In the genomic region with DNA sequence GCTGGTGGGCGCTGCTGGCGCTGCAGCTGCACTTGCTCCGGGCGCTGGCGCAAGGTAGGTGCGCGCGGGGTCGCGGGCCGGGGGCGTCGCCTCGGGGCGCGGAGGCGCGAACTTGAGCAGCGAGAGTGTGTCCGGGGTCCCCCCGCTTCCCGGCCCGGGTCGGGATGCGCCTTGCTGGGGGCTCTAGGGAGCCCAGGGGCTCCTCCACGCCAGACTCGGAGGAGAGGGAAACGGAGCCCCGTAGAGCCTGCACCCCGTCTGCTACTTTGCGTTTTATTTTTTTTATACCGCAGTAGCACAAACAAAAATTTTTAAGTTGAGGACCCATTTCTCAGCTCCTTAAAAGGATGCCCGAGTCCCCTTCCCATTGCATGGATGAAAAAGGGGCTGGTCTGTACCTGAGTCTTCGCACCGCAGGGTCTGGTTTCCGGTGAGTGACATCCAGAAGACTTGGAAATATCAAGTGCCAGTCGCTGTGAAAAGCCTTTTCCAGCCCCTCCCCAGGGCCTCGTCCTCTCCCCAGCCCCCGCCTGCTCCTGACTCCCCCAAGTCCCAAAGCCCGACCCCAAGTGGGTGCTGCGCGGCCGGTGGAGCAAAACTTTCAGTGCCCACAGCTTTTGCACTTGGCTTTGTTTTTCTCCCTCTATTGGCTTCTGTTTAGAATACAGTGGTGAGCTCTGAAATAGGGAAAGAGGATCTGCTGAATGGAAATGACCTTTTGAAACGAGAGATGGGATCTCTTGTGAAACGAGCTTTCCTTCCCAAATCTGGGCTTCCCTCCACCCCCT, we compare ENCODE assay signal across 8 cellular contexts. TPM values are rescaled to one million over a fixed set of nuclear protein-coding genes. Genes with fewer than 3 reads are reported as not detected.
A peak's percentile ranks its signal among the peaks of the same experiment; 100 is the strongest.
DNase-seq lines count a peak whose midpoint lies in the region; ATAC-seq and TF ChIP-seq lines count a peak whose summit lies in the region.

No MANE protein-coding gene starts in this region.

- H3K27me3 Mint-ChIP-seq in activated naive CD4-positive, alpha-beta T cell treated with anti-CD3 and anti-CD28 coated beads, Interleukin-2, amount 10 ng/mL, durations not matched to agents 7 days and 5 days: peaks cover 61% of the 10 kb centered on the region

- peak overlapping the region; percentile 80 for H3K4me3 Mint-ChIP-seq in activated naive CD4-positive, alpha-beta T cell treated with anti-CD3 and anti-CD28 coated beads, Interleukin-2, amount 10 ng/mL, durations not matched to agents 7 days and 5 days

- H3K36me3 ChIP-seq in ES-I3 (ENCODE audit: insufficient read depth, low read length): no peaks in the 10 kb centered on the region
- no peaks in the 10 kb centered on the region for H3K36me3 ChIP-seq in psoas muscle (ENCODE audit: insufficient read depth in 1 of 2, low read depth in 1 of 2)

- WGBS in psoas muscle, 3 donors: 0 to 1% (median 1%) methylated on average over 38 to 45 of the region's 45 CpGs

- no peaks in the 10 kb centered on the region for H3K9me3 Mint-ChIP-seq in activated naive CD4-positive, alpha-beta T cell treated with anti-CD3 and anti-CD28 coated beads, Interleukin-2, amount 10 ng/mL, durations not matched to agents 7 days and 5 days

- DNase-seq in NCI-H460 (ENCODE audit: extremely low read depth, low read depth): peak; percentile 24
- peak; percentile 22 for DNase-seq in activated naive CD4-positive, alpha-beta T cell treated with anti-CD3 and anti-CD28 coated beads, Interleukin-2, amount 10 ng/mL, durations not matched to agents 7 days and 5 days
- DNase-seq in hepatic stellate cell (ENCODE audit: low spot score): peak; percentile 7
- no peak for DNase-seq in psoas muscle
- no peak for DNase-seq in OCI-M2 (lab: John Stamatoyannopoulos, UW; ENCODE audit: unreplicated experiment)

- H3K4me1 ChIP-seq in ES-I3 (ENCODE audit: insufficient read depth, low read length): no peaks in the 10 kb centered on the region
- H3K4me1 ChIP-seq in psoas muscle: no peaks in the 10 kb centered on the region

- peaks cover 12% of the 10 kb centered on the region for H3K4me1 Mint-ChIP-seq in activated naive CD4-positive, alpha-beta T cell treated with anti-CD3 and anti-CD28 coated beads, Interleukin-2, amount 10 ng/mL, durations not matched to agents 7 days and 5 days

- no peaks in the 10 kb centered on the region for H3K36me3 Mint-ChIP-seq in activated naive CD4-positive, alpha-beta T cell treated with anti-CD3 and anti-CD28 coated beads, Interleukin-2, amount 10 ng/mL, durations not matched to agents 7 days and 5 days

- H3K9me3 ChIP-seq in ES-I3 (ENCODE audit: control insufficient read depth, insufficient read depth, low read length) (no peaks in the 10 kb centered on the region), psoas muscle (no peaks in the 10 kb centered on the region)

- TF ChIP-seq CTCF in psoas muscle (IDR thresholded peaks at IDR 0.05): no peak

- H3K9ac ChIP-seq in ES-I3 (ENCODE audit: low read depth, low read length): peak overlapping the region; percentile 54; the same call in 1 of the 2 replicates

- H3K27me3 ChIP-seq in psoas muscle (ENCODE audit: insufficient read depth in 3 of 3, low read length in 2 of 3): peaks cover 0 to 18% (median 0%) of the 10 kb centered on the region in 3 donors

- peak overlapping the region; percentile 64 for H3K4me3 ChIP-seq in psoas muscle

- H3K27ac Mint-ChIP-seq in activated naive CD4-positive, alpha-beta T cell treated with anti-CD3 and anti-CD28 coated beads, Interleukin-2, amount 10 ng/mL, durations not matched to agents 7 days and 5 days: no peak overlapping the region

- no peak overlapping the region for H3K27ac ChIP-seq in psoas muscle

- peak in 1 of 4 donors; percentile 35 for ATAC-seq in psoas muscle
- no peak for ATAC-seq in HG02885 (IDR thresholded peaks at IDR 0.05; ENCODE audit: poor library complexity, unreplicated experiment)
- no peak for ATAC-seq in GM21526 (IDR thresholded peaks at IDR 0.05; ENCODE audit: low FRiP score, unreplicated experiment)

- intact Hi-C loops in psoas muscle (cut with DNase I): loop anchor here in 1 of 2 donors (10.0 kb wide), 1 partner anchor 593 kb away; no protein-coding TSS in a partner anchor

- CTCF ChIA-PET in activated naive CD4-positive, alpha-beta T cell treated with anti-CD3 and anti-CD28 coated beads, Interleukin-2, amount 10 ng/mL, durations not matched to agents 7 days and 5 days (lab: Charles Lee): interaction anchor here (0.6 to 1.0 kb wide), 3 partner anchors 12 to 596 kb away, joined by 3 to 4 read pairs (median 3); no protein-coding TSS in a partner anchor

RNA-seq across cellular contexts. Expression of gene SDK1, which starts 1.0 kb away (rescaled TPM):
- total RNA-seq in NCI-H460 (2014; rRNA removed; shearing (Covaris generic)): 1.1 and 1.7 TPM in 2 replicates
- polyA plus RNA-seq in NCI-H460 (2014; cell fraction: nucleus; rRNA removed): 1.0 and 1.1 TPM in 2 replicates
- total RNA-seq in psoas muscle: 1 to 10 TPM; 1.3 to 2.4 (median 1.7) TPM
- polyA plus RNA-seq in psoas muscle: under 1 TPM; 0.31 to 0.62 (median 0.58) TPM

Comparison
In these comparisons a context has a peak if more than half of its experiments do, and no peak if none do; other contexts are left out.
1. DNase-seq: peak in NCI-H460 (single experiment), activated naive CD4-positive, alpha-beta T cell treated with anti-CD3 and anti-CD28 coated beads, Interleukin-2, amount 10 ng/mL, durations not matched to agents 7 days and 5 days (single experiment) and hepatic stellate cell (single experiment); none in psoas muscle (0 of 2) and OCI-M2 (single experiment).